Comparison of ENCODE assay signal across 19 cellular contexts in genomic region chr14:103805708-103806107, GRCh38.
"Had no signal": no experiment of that assay in that cellular context is flagged by ENCODE, and none has a peak within 500 bp of the region (broad histone marks: within the 10 kb centered on the region; RNA-seq: fewer than 3 reads in every experiment).

No MANE protein-coding gene starts in this region.

- H3K27me3 Mint-ChIP-seq: naive thymus-derived CD4-positive, alpha-beta T cell; type B pancreatic cell had no signal

- H3K4me3 ChIP-seq: esophagus muscularis mucosa, gastroesophageal sphincter, hepatocyte, prostate gland, skin epidermis had no signal

- H3K36me3 Mint-ChIP-seq: naive thymus-derived CD4-positive, alpha-beta T cell; type B pancreatic cell had no signal

- H3K27ac Mint-ChIP-seq: nephron progenitor cell, type B pancreatic cell had no signal

- ATAC-seq: gastroesophageal sphincter; naive thymus-derived CD4-positive, alpha-beta T cell; sciatic nerve had no signal

- DNase-seq: effector memory CD4-positive, alpha-beta T cell; foreskin fibroblast; glutamatergic neuron; kidney; left cardiac atrium; mesendoderm; naive thymus-derived CD4-positive, alpha-beta T cell; nephron progenitor cell; stimulated activated CD4-positive, alpha-beta T cell treated with anti-CD3 and anti-CD28 coated beads, Interleukin-2, amount 100 ng/mL, for 24 hours; stimulated activated naive CD4-positive, alpha-beta T cell treated with Interleukin-2 at 50 U/mL for 16 hours had no signal

- H3K27me3 ChIP-seq: esophagus muscularis mucosa, gastroesophageal sphincter, hepatocyte had no signal

- H3K36me3 ChIP-seq: esophagus muscularis mucosa, gastroesophageal sphincter, prostate gland had no signal

- H3K27ac ChIP-seq: epithelial cell of prostate, hepatocyte, parathyroid adenoma, skin epidermis had no signal

- H3K9me3 Mint-ChIP-seq: nephron progenitor cell, type B pancreatic cell had no signal

- H3K4me3 Mint-ChIP-seq: nephron progenitor cell, type B pancreatic cell had no signal

- H3K9ac ChIP-seq: parathyroid adenoma had no signal

- H3K9me3 ChIP-seq: esophagus muscularis mucosa, gastroesophageal sphincter, prostate gland had no signal
